Comparison of ENCODE assay signal across 8 cellular contexts in the genomic region with DNA sequence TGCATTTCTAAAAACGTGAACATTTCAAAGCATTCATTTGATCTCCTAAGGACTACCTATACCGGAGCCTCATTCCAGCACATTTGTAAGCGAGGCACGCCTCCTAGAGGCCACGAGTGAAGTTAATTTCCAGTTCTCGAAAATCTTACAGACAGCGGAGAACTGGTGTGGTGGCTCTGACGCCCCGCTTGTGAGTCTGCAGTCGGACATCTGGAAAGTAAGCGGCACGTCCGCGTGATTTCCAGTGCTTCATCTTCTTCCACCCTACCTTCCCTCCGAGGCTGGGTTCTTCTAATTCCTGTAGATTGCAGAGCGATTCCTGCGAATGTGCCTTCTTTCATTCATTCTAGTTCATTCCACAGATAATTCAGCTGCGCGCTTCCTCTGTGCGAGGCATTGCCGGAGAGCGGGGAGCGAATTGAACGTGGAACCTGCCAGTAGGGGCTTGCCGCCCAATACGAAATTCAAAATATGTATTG. TPM values are rescaled to one million over a fixed set of nuclear protein-coding genes. Genes with fewer than 3 reads are reported as not detected.
DNase-seq lines count a peak whose midpoint lies in the region; ATAC-seq and TF ChIP-seq lines count a peak whose summit lies in the region.

No MANE protein-coding gene starts in this region.

- peak; percentile 81 for DNase-seq in DMS 273 treated with DMSO at 0.1 percent for 48 hours (lab: John Stamatoyannopoulos, UW)
- DNase-seq in OCI-LY7 (ENCODE audit: low spot score) = peak; percentile 91
- peak; percentile 73 for DNase-seq in activated T-cell treated with anti-CD3 and anti-CD28 coated beads for 48 hours (ENCODE audit: low read depth)
- no peak for DNase-seq in esophagus muscularis mucosa (ENCODE audit: extremely low spot score)
- DNase-seq in myocyte (ENCODE audit: low read depth) = peak; percentile 94
- DNase-seq in stimulated activated CD8-positive, alpha-beta memory T cell treated with anti-CD3 and anti-CD28 coated beads, Interleukin-7, amount 100 ng/mL, for 48 hours (ENCODE audit: extremely low read depth in 1 of 2, low read depth in 1 of 2) = peak; percentile 52 to 63

- no peak for TF ChIP-seq EP300 in esophagus muscularis mucosa (IDR thresholded peaks at IDR 0.05)

- peak overlapping the region; percentile 95 for H2AFZ ChIP-seq in OCI-LY7 (ENCODE audit: low read length)

- CTCF ChIA-PET in OCI-LY7 (lab: Charles Lee; ENCODE audit: unreplicated experiment) = interaction anchor here (1.0 kb wide), 2 partner anchors 224 to 415 kb away, joined by 3 to 4 read pairs; no protein-coding TSS in a partner anchor

- H3K9me3 ChIP-seq in HUES6 (ENCODE audit: control insufficient read depth, insufficient read depth, low read depth, low read length) (peaks cover 1% of the 10 kb centered on the region; the same call in 1 of the 2 replicates), OCI-LY7 (ENCODE audit: low read length) (no peaks in the 10 kb centered on the region), esophagus muscularis mucosa (no peaks in the 10 kb centered on the region)

- H3K27ac ChIP-seq in HUES6 (ENCODE audit: low read depth, low read length) (no peak overlapping the region; the same call in 1 of the 2 replicates), OCI-LY7 (ENCODE audit: low read depth, low read length, poor library complexity, severe bottlenecking) (peak overlapping the region; percentile 61), esophagus muscularis mucosa (replicated peaks in 1 of 4) (peak overlapping the region; percentile 62 to 74 (median 69))

- BruUV-seq in OCI-LY7 (replicated peaks; lab: Mats Ljungman, UMichigan) = no TSS peak

- H4K20me1 ChIP-seq in OCI-LY7 (ENCODE audit: insufficient read depth, low read length) = no peaks in the 10 kb centered on the region; the same call in 1 of the 2 replicates

- H3K4me1 ChIP-seq in HUES6 (ENCODE audit: control insufficient read depth, insufficient read depth, low read length) = no peaks in the 10 kb centered on the region
- peaks cover 26% of the 10 kb centered on the region for H3K4me1 ChIP-seq in OCI-LY7 (ENCODE audit: insufficient read depth, low read length, poor library complexity, severe bottlenecking)
- peaks cover 13 to 38% (median 27%) of the 10 kb centered on the region in 4 donors for H3K4me1 ChIP-seq in esophagus muscularis mucosa

- H3K9ac ChIP-seq in HUES6 (ENCODE audit: low read length) = peak overlapping the region; percentile 57

- no peak for TF ChIP-seq POLR2A in esophagus muscularis mucosa (IDR thresholded peaks at IDR 0.05; ENCODE audit: low read depth)

- peak; percentile 90 for TF ChIP-seq CTCF in OCI-LY7 (conservative IDR thresholded peaks at IDR 0.05; ENCODE audit: low read length)
- peak; percentile 72 to 81 (median 77) for TF ChIP-seq CTCF in esophagus muscularis mucosa (IDR thresholded peaks at IDR 0.05)

- H3K4me2 ChIP-seq in OCI-LY7 (ENCODE audit: low read length) = peak overlapping the region; percentile 88

- POLR2A ChIA-PET in OCI-LY7 (lab: Charles Lee) = interaction anchor here (0.9 to 1.6 kb wide), 6 partner anchors 141 to 414 kb away, joined by 3 to 6 read pairs (median 4); partner anchors contain the start of gene BEND6

- peak; percentile 86 for ATAC-seq in GM21423 (IDR thresholded peaks at IDR 0.05; ENCODE audit: unreplicated experiment)

- H3K9me2 ChIP-seq in OCI-LY7 (ENCODE audit: insufficient read depth, low read length) = no peaks in the 10 kb centered on the region

- peaks cover 20% of the 10 kb centered on the region for H3K79me2 ChIP-seq in OCI-LY7 (ENCODE audit: insufficient read depth, low read depth, low read length)

- peaks cover 31% of the 10 kb centered on the region for H3K36me3 ChIP-seq in HUES6 (ENCODE audit: control insufficient read depth, insufficient read depth, low read length)
- H3K36me3 ChIP-seq in OCI-LY7 (ENCODE audit: insufficient read depth, low read length) = peaks cover 32% of the 10 kb centered on the region
- H3K36me3 ChIP-seq in esophagus muscularis mucosa = peaks cover 0 to 21% (median 14%) of the 10 kb centered on the region in 4 donors

- H3K4me3 ChIP-seq in HUES6 (ENCODE audit: low read depth, low read length) (peak overlapping the region; percentile 92), OCI-LY7 (ENCODE audit: low read depth, low read length, poor library complexity, severe bottlenecking) (peak overlapping the region; percentile 85), esophagus muscularis mucosa (peak overlapping the region; percentile 55 to 70 (median 62))

- intact Hi-C loops in OCI-LY7 (cut with micrococcal nuclease; ENCODE audit: unreplicated experiment) (loop anchor here (1.0 to 10.0 kb wide), 8 partner anchors 48 to 413 kb away; partner anchors contain the start of genes BAG2, BEND6, KIAA1586 and RAB23), esophagus muscularis mucosa (cut with DNase I) (loop anchor here (5.0 kb wide), 2 partner anchors 144 to 359 kb away; partner anchors contain the start of genes BAG2 and BEND6)

- WGBS in esophagus muscularis mucosa = under 1% methylated on average over 26 of the region's 26 CpGs

- H3K27me3 ChIP-seq in HUES6 (ENCODE audit: control insufficient read depth, insufficient read depth, low read length) (no peaks in the 10 kb centered on the region), esophagus muscularis mucosa (no peaks in the 10 kb centered on the region)

RNA-seq across cellular contexts. Expression of gene PRIM2, which starts 0.8 kb away (rescaled TPM):
- total RNA-seq in OCI-LY7 (2014; rRNA removed; shearing (Covaris generic)) = 25.2 and 28.6 TPM in 2 replicates
- total RNA-seq in OCI-LY7 (2022) = 41.4 and 45.3 TPM in 2 replicates
- total RNA-seq in esophagus muscularis mucosa = 10 to 100 TPM in 1 of 4 donors, 1 to 10 TPM in 3; 6.0 to 15.0 (median 7.0) TPM
- 12.4 and 15.8 TPM in 2 replicates for total RNA-seq in myocyte
- polyA plus RNA-seq in myocyte (2012) = 4.2 TPM
